Comparison of ENCODE assay signal across 26 cellular contexts in genomic region chr18:57603871-57604270, GRCh38.
"Had no signal": no experiment of that assay in that cellular context is flagged by ENCODE, and none has a peak within 500 bp of the region (broad histone marks: within the 10 kb centered on the region; RNA-seq: fewer than 3 reads in every experiment).

No MANE protein-coding gene starts in this region.

- H3K27ac ChIP-seq: dorsolateral prefrontal cortex, lower lobe of right lung, neural progenitor cell, parathyroid adenoma, stomach, thyroid gland, vagina had no signal

- H3K4me3 ChIP-seq: dorsolateral prefrontal cortex, lower lobe of right lung, neural progenitor cell, smooth muscle cell, stomach, thyroid gland, vagina had no signal

- ATAC-seq: left colon; left ventricle myocardium superior; lower lobe of right lung; natural killer cell treated with Interleukin-12 subunit alpha and Interleukin-12 subunit beta and Interleukin-15 and Interleukin-18, amount 100 ng/mL, for 72 hours; sciatic nerve had no signal

- H3K4me2 ChIP-seq: neural progenitor cell, smooth muscle cell had no signal

- H3K79me2 ChIP-seq: parathyroid adenoma had no signal

- H3K4me1 Mint-ChIP-seq: immature natural killer cell, neural progenitor cell had no signal

- H3K9me3 ChIP-seq: lower lobe of right lung, stomach, thyroid gland, vagina had no signal

- DNase-seq: dorsolateral prefrontal cortex; effector CD4-positive, alpha-beta T cell; hypothalamus; immature natural killer cell; islet precursor cell; kidney glomerular epithelial cell; left colon; left ventricle myocardium superior; lower lobe of right lung; stimulated activated CD4-positive, alpha-beta T cell treated with anti-CD3 and anti-CD28 coated beads, Interleukin-12 subunit alpha, Interleukin-12 subunit beta, amount 100 ng/mL, for 4 hours; stimulated activated CD4-positive, alpha-beta T cell treated with anti-CD3 and anti-CD28 coated beads, Interleukin-1b, Interleukin-23, amount 100 ng/mL, for 48 hours; stimulated activated CD4-positive, alpha-beta T cell treated with anti-CD3 and anti-CD28 coated beads, Interleukin-4, amount 100 ng/mL, for 1 hour; stimulated activated CD8-positive, alpha-beta memory T cell treated with anti-CD3 and anti-CD28 coated beads, Interleukin-4, amount 100 ng/mL, for 48 hours; stimulated activated naive CD4-positive, alpha-beta T cell treated with Interleukin-2 at 50 U/mL for 16 hours; stomach; thyroid gland; trophoblast cell had no signal

- H3K27me3 Mint-ChIP-seq: natural killer cell treated with Interleukin-12 subunit alpha and Interleukin-12 subunit beta and Interleukin-15 and Interleukin-18, amount 100 ng/mL, for 72 hours; progenitor cell of endocrine pancreas had no signal

- H3K9me3 Mint-ChIP-seq: immature natural killer cell; natural killer cell treated with Interleukin-12 subunit alpha and Interleukin-12 subunit beta and Interleukin-15 and Interleukin-18, amount 100 ng/mL, for 72 hours; neural progenitor cell had no signal

- FAIRE-seq: colon, frontal cortex had no signal

- H3K9ac ChIP-seq: neural progenitor cell, parathyroid adenoma had no signal

- H2AFZ ChIP-seq: neural progenitor cell, parathyroid adenoma had no signal

- H3K4me1 ChIP-seq: lower lobe of right lung, neural progenitor cell, parathyroid adenoma, stomach, thyroid gland, vagina had no signal

- H3K27ac Mint-ChIP-seq: natural killer cell treated with Interleukin-12 subunit alpha and Interleukin-12 subunit beta and Interleukin-15 and Interleukin-18, amount 100 ng/mL, for 72 hours; neural progenitor cell; progenitor cell of endocrine pancreas had no signal

- H3K27me3 ChIP-seq: dorsolateral prefrontal cortex, neural progenitor cell, stomach, thyroid gland, vagina had no signal

- H3K4me3 Mint-ChIP-seq: immature natural killer cell; natural killer cell treated with Interleukin-12 subunit alpha and Interleukin-12 subunit beta and Interleukin-15 and Interleukin-18, amount 100 ng/mL, for 72 hours; neural progenitor cell had no signal
